In genomic region chr1:40848530-40849189, GRCh38 we compare ENCODE assay signal across 8 cellular contexts. TPM values are rescaled to one million over a fixed set of nuclear protein-coding genes. Genes with fewer than 3 reads are reported as not detected.
DNase-seq lines count a peak whose midpoint lies in the region; ATAC-seq and TF ChIP-seq lines count a peak whose summit lies in the region.

No MANE protein-coding gene starts in this region.

- no peaks in the 10 kb centered on the region for H3K9me3 ChIP-seq in OCI-LY1 (ENCODE audit: low read length)
- no peaks in the 10 kb centered on the region for H3K9me3 ChIP-seq in lung (ENCODE audit: control insufficient read depth in 2 of 2, insufficient read depth in 1 of 2, low read length in 1 of 2)

- 56 to 72% methylated on average over 6 of the region's 6 CpGs for WGBS in lung, 2 donors

- no peaks in the 10 kb centered on the region for H4K20me1 ChIP-seq in OCI-LY1 (ENCODE audit: insufficient read depth, low read length)

- peak; percentile 100 for TF ChIP-seq RAD21 in Ishikawa (IDR thresholded peaks at IDR 0.05; ENCODE audit: low read depth)

- no peak overlapping the region for H2AFZ ChIP-seq in OCI-LY1 (ENCODE audit: low read length)

- H3K9ac ChIP-seq in OCI-LY1 (ENCODE audit: low read length): no peak overlapping the region

- H3K36me3 ChIP-seq in OCI-LY1 (ENCODE audit: insufficient read depth, low read length) (no peaks in the 10 kb centered on the region), lung (ENCODE audit: control insufficient read depth in 2 of 2, insufficient read depth in 2 of 2, low read length in 2 of 2) (no peaks in the 10 kb centered on the region)

- H3K4me3 ChIP-seq in OCI-LY1 (ENCODE audit: low read depth, low read length, poor library complexity, severe bottlenecking) (no peak overlapping the region), coronary artery (no peak overlapping the region), lung (no peak overlapping the region)

- no peaks in the 10 kb centered on the region for H3K9me2 ChIP-seq in OCI-LY1 (ENCODE audit: low read depth, low read length)

- ATAC-seq in lung (ENCODE audit: insufficient read depth, low FRiP score) (peak; percentile 73), HG03565 (IDR thresholded peaks at IDR 0.05; ENCODE audit: unreplicated experiment) (no peak)

- no peak overlapping the region for H3K4me2 ChIP-seq in OCI-LY1 (ENCODE audit: low read length)

- H3K27ac ChIP-seq in OCI-LY1 (ENCODE audit: low read depth, low read length, poor library complexity, severe bottlenecking) (no peak overlapping the region), coronary artery (no peak overlapping the region), lung (ENCODE audit: low read depth in 1 of 2, low read length in 1 of 2) (no peak overlapping the region)

- H3K79me2 ChIP-seq in OCI-LY1 (ENCODE audit: insufficient read depth, low read length): no peaks in the 10 kb centered on the region

- H3F3A ChIP-seq in OCI-LY1 (ENCODE audit: insufficient read depth, low read length): no peaks in the 10 kb centered on the region

- TF ChIP-seq CTCF in OCI-LY1 (IDR thresholded peaks at IDR 0.05; ENCODE audit: low read length): peak; percentile 69
- peak; percentile 84 for TF ChIP-seq CTCF in coronary artery (IDR thresholded peaks at IDR 0.05)
- TF ChIP-seq CTCF in lung (IDR thresholded peaks at IDR 0.05; ENCODE audit: control extremely low read depth, extremely low read depth): peak; percentile 87

- DNase-seq in DMS53 treated with DMSO at 0.1 percent for 48 hours (lab: John Stamatoyannopoulos, UW; ENCODE audit: unreplicated experiment): peak; percentile 70
- DNase-seq in coronary artery (ENCODE audit: low spot score): no peak
- DNase-seq in lung (ENCODE audit: low spot score): peak; percentile 76
- no peak for DNase-seq in stimulated activated CD4-positive, alpha-beta T cell treated with anti-CD3 and anti-CD28 coated beads, Interleukin-4, amount 100 ng/mL, for 4 hours
- DNase-seq in putamen (ENCODE audit: low spot score): no peak

- no peaks in the 10 kb centered on the region for H3K27me3 ChIP-seq in OCI-LY1 (ENCODE audit: insufficient read depth, low read length)
- no peaks in the 10 kb centered on the region for H3K27me3 ChIP-seq in lung (ENCODE audit: control insufficient read depth, insufficient read depth)

- H3K4me1 ChIP-seq in OCI-LY1 (ENCODE audit: insufficient read depth, low read length, severe bottlenecking) (peaks cover 5% of the 10 kb centered on the region), lung (ENCODE audit: control insufficient read depth in 2 of 2, insufficient read depth in 2 of 2, low read length in 2 of 2) (no peaks in the 10 kb centered on the region)

- no peak for TF ChIP-seq EP300 in Ishikawa (IDR thresholded peaks at IDR 0.05; ENCODE audit: borderline replicate concordance)

TF ChIP-seq in Ishikawa, 13 proteins besides CTCF, POLR2A, EP300 and RAD21:
- TF ChIP-seq, protein P1, sequence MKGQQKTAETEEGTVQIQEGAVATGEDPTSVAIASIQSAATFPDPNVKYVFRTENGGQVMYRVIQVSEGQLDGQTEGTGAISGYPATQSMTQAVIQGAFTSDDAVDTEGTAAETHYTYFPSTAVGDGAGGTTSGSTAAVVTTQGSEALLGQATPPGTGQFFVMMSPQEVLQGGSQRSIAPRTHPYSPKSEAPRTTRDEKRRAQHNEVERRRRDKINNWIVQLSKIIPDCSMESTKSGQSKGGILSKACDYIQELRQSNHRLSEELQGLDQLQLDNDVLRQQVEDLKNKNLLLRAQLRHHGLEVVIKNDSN (IDR thresholded peaks at IDR 0.05): no peak
- TF ChIP-seq TAF1 (IDR thresholded peaks at IDR 0.05; ENCODE audit: low read depth): no peak
- no peak for TF ChIP-seq TEAD4 (IDR thresholded peaks at IDR 0.05)
- TF ChIP-seq, protein P2, sequence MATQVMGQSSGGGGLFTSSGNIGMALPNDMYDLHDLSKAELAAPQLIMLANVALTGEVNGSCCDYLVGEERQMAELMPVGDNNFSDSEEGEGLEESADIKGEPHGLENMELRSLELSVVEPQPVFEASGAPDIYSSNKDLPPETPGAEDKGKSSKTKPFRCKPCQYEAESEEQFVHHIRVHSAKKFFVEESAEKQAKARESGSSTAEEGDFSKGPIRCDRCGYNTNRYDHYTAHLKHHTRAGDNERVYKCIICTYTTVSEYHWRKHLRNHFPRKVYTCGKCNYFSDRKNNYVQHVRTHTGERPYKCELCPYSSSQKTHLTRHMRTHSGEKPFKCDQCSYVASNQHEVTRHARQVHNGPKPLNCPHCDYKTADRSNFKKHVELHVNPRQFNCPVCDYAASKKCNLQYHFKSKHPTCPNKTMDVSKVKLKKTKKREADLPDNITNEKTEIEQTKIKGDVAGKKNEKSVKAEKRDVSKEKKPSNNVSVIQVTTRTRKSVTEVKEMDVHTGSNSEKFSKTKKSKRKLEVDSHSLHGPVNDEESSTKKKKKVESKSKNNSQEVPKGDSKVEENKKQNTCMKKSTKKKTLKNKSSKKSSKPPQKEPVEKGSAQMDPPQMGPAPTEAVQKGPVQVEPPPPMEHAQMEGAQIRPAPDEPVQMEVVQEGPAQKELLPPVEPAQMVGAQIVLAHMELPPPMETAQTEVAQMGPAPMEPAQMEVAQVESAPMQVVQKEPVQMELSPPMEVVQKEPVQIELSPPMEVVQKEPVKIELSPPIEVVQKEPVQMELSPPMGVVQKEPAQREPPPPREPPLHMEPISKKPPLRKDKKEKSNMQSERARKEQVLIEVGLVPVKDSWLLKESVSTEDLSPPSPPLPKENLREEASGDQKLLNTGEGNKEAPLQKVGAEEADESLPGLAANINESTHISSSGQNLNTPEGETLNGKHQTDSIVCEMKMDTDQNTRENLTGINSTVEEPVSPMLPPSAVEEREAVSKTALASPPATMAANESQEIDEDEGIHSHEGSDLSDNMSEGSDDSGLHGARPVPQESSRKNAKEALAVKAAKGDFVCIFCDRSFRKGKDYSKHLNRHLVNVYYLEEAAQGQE (IDR thresholded peaks at IDR 0.05; ENCODE audit: low read depth): no peak
- TF ChIP-seq YY1 (IDR thresholded peaks at IDR 0.05; ENCODE audit: low read depth): no peak
- no peak for TF ChIP-seq NFIC (IDR thresholded peaks at IDR 0.05)
- no peak for TF ChIP-seq TCF12 (IDR thresholded peaks at IDR 0.05; ENCODE audit: low read depth)
- TF ChIP-seq, protein P3, sequence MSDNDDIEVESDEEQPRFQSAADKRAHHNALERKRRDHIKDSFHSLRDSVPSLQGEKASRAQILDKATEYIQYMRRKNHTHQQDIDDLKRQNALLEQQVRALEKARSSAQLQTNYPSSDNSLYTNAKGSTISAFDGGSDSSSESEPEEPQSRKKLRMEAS (IDR thresholded peaks at IDR 0.05): no peak
- no peak for TF ChIP-seq FOXM1 (IDR thresholded peaks at IDR 0.05; ENCODE audit: borderline replicate concordance, low read depth)
- no peak for TF ChIP-seq CEBPB (IDR thresholded peaks at IDR 0.05)
- TF ChIP-seq ZBTB7A (IDR thresholded peaks at IDR 0.05; ENCODE audit: low read depth): no peak
- no peak for TF ChIP-seq CREB1 (IDR thresholded peaks at IDR 0.05; ENCODE audit: low read depth)
- TF ChIP-seq EGR1 (IDR thresholded peaks at IDR 0.05): no peak

RNA-seq across cellular contexts. Expression of gene CITED4, which starts 13.5 kb away (rescaled TPM):
- total RNA-seq in lung: 10 to 100 TPM in 1 of 2 donors, 1 to 10 TPM in 1; 7.4 to 15.1 TPM
- 1 to 10 TPM; 4.7 to 7.9 TPM for polyA plus RNA-seq in lung

Comparison
In these comparisons a context has a peak if more than half of its experiments do, and no peak if none do; other contexts are left out.
1. DNase-seq: peak in DMS53 treated with DMSO at 0.1 percent for 48 hours (single experiment) and lung (single experiment); none in coronary artery (single experiment), stimulated activated CD4-positive, alpha-beta T cell treated with anti-CD3 and anti-CD28 coated beads, Interleukin-4, amount 100 ng/mL, for 4 hours (0 of 2) and putamen (single experiment).
2. Peak in every context shown above with its lines, with median percentiles within 50 percentile points of each other: CTCF ChIP-seq.